In the genomic region with DNA sequence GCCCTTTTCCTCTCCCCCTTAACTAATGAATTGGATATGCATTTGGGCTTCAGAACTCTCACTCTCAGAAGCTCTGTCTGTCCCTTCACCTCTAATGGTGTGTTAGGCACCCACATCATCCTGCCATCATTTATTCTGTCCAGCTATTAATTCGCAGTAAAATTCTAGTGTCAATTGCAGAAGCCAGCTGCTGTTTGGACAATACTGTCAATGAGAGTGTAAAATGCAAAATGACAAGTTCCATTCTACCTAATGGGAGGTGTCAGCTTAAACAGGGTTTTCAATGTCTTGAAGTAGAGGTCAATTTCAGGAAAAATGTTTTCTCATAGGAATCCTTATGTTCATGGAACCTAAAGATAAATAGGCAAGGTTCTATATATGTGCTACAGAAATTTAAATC, we compare ENCODE assay signal across 20 cellular contexts.
DNase-seq lines count a peak whose midpoint lies in the region; ATAC-seq and TF ChIP-seq lines count a peak whose summit lies in the region.
"Had no signal": no experiment of that assay in that cellular context is flagged by ENCODE, and none has a peak within 500 bp of the region (broad histone marks: within the 10 kb centered on the region; RNA-seq: fewer than 3 reads in every experiment).

No MANE protein-coding gene starts in this region.

- peaks cover 6% of the 10 kb centered on the region for H3F3A ChIP-seq in neural cell (ENCODE audit: insufficient read depth, low read length, poor library complexity, severe bottlenecking)

- H3K36me3 ChIP-seq in neural cell (ENCODE audit: insufficient read depth, low read length), result no peaks in the 10 kb centered on the region
- H3K36me3 ChIP-seq: BE2C; BLaER1 treated with 17β-estradiol and CSF1 and Interleukin-3, amounts not matched to agents 10 nM and 100 nM had no signal

- H3K4me3 ChIP-seq in neural cell (ENCODE audit: low read length), result no peak overlapping the region
- H3K4me3 ChIP-seq: A549; BLaER1 treated with 17β-estradiol and CSF1 and Interleukin-3, amounts not matched to agents 10 nM and 100 nM; GM23248 had no signal

- DNase-seq in NCI-H2227 (lab: John Stamatoyannopoulos, UW; ENCODE audit: unreplicated experiment), result peak; percentile 19
- DNase-seq in NCI-H2227 treated with DMSO at 0.1 percent for 48 hours (lab: John Stamatoyannopoulos, UW), result no peak
- peak; percentile 6 to 15 for DNase-seq in SHP77 (lab: John Stamatoyannopoulos, UW)
- DNase-seq in SHP77 treated with DMSO at 0.1 percent for 48 hours (lab: John Stamatoyannopoulos, UW), result no peak
- DNase-seq in NOMO-1 treated with dmso at 0.1 percent for 144 hours (lab: John Stamatoyannopoulos, UW; ENCODE audit: unreplicated experiment), result no peak
- DNase-seq: 8988T; ACHN; AML-193; BE2C; CD4-positive, alpha-beta T cell; CD8-positive, alpha-beta memory T cell; DMS153; DND-41; GM23248; H9 had no signal

- TF ChIP-seq RAD21 in neural cell (conservative IDR thresholded peaks at IDR 0.05), result peak; percentile 14

- H3K4me2 ChIP-seq in neural cell (ENCODE audit: low read length), result no peak overlapping the region
- H3K4me2 ChIP-seq: A549; BLaER1 treated with 17β-estradiol and CSF1 and Interleukin-3, amounts not matched to agents 10 nM and 100 nM had no signal

- H3K79me2 ChIP-seq in neural cell (replicated peaks; ENCODE audit: insufficient read depth, low read length), result no peaks in the 10 kb centered on the region

- no peaks in the 10 kb centered on the region for H3K9me2 ChIP-seq in neural cell (ENCODE audit: insufficient read depth, low read length)

- peak; percentile 93 for TF ChIP-seq EP300 in neural cell (conservative IDR thresholded peaks at IDR 0.05; ENCODE audit: poor library complexity, severe bottlenecking)

- no peaks in the 10 kb centered on the region for H3K27me3 ChIP-seq in neural cell (ENCODE audit: insufficient read depth, low read depth, low read length)
- H3K27me3 ChIP-seq: BE2C; BLaER1 treated with 17β-estradiol and CSF1 and Interleukin-3, amounts not matched to agents 10 nM and 100 nM had no signal

- TF ChIP-seq CTCF in neural cell (IDR thresholded peaks at IDR 0.05; ENCODE audit: poor library complexity, severe bottlenecking), result no peak

- no peak overlapping the region for H2AFZ ChIP-seq in neural cell (ENCODE audit: low read depth, low read length)
- H2AFZ ChIP-seq: GM23248 had no signal

- H3K27ac ChIP-seq in neural cell (ENCODE audit: low read length), result peak overlapping the region; percentile 24
- H3K27ac ChIP-seq: A549; BLaER1 treated with 17β-estradiol and CSF1 and Interleukin-3, amounts not matched to agents 10 nM and 100 nM; GM23248 had no signal

- H3K9ac ChIP-seq in neural cell (ENCODE audit: low read length), result no peak overlapping the region
- H3K9ac ChIP-seq: BLaER1 treated with 17β-estradiol and CSF1 and Interleukin-3, amounts not matched to agents 10 nM and 100 nM; GM23248 had no signal

- no peak for ATAC-seq in GM21447 (IDR thresholded peaks at IDR 0.05; ENCODE audit: unreplicated experiment)
- ATAC-seq: A549, HCT116 had no signal

- no peaks in the 10 kb centered on the region for H3K9me3 ChIP-seq in neural cell (ENCODE audit: low read length)
- H3K9me3 ChIP-seq: BE2C; BLaER1 treated with 17β-estradiol and CSF1 and Interleukin-3, amounts not matched to agents 10 nM and 100 nM had no signal

- H4K20me1 ChIP-seq in neural cell (ENCODE audit: insufficient read depth), result no peaks in the 10 kb centered on the region
- H4K20me1 ChIP-seq: BLaER1 treated with 17β-estradiol and CSF1 and Interleukin-3, amounts not matched to agents 10 nM and 100 nM had no signal

TF ChIP-seq in neural cell, 6 proteins besides CTCF, POLR2A, EP300 and RAD21:
- TF ChIP-seq EZH2 (IDR thresholded peaks at IDR 0.05; ENCODE audit: borderline replicate concordance, insufficient read depth, low read length, poor library complexity, severe bottlenecking) (no peak), POLR2AphosphoS5 (IDR thresholded peaks at IDR 0.05) (peak; percentile 83)
- TF ChIP-seq, protein P1, sequence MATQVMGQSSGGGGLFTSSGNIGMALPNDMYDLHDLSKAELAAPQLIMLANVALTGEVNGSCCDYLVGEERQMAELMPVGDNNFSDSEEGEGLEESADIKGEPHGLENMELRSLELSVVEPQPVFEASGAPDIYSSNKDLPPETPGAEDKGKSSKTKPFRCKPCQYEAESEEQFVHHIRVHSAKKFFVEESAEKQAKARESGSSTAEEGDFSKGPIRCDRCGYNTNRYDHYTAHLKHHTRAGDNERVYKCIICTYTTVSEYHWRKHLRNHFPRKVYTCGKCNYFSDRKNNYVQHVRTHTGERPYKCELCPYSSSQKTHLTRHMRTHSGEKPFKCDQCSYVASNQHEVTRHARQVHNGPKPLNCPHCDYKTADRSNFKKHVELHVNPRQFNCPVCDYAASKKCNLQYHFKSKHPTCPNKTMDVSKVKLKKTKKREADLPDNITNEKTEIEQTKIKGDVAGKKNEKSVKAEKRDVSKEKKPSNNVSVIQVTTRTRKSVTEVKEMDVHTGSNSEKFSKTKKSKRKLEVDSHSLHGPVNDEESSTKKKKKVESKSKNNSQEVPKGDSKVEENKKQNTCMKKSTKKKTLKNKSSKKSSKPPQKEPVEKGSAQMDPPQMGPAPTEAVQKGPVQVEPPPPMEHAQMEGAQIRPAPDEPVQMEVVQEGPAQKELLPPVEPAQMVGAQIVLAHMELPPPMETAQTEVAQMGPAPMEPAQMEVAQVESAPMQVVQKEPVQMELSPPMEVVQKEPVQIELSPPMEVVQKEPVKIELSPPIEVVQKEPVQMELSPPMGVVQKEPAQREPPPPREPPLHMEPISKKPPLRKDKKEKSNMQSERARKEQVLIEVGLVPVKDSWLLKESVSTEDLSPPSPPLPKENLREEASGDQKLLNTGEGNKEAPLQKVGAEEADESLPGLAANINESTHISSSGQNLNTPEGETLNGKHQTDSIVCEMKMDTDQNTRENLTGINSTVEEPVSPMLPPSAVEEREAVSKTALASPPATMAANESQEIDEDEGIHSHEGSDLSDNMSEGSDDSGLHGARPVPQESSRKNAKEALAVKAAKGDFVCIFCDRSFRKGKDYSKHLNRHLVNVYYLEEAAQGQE (IDR thresholded peaks at IDR 0.05; ENCODE audit: borderline replicate concordance), result peak; percentile 33

Comparison
In these comparisons a context has a peak if more than half of its experiments do, and no peak if none do; other contexts are left out.
1. DNase-seq: peak in NCI-H2227 (single experiment) and SHP77 (2 of 2); none in NCI-H2227 treated with DMSO at 0.1 percent for 48 hours (single experiment), SHP77 treated with DMSO at 0.1 percent for 48 hours (single experiment) and NOMO-1 treated with dmso at 0.1 percent for 144 hours (single experiment).